8 cellular contexts compared by ENCODE assay signal in genomic region chr1:229254910-229255541, GRCh38. TPM values are rescaled to one million over a fixed set of nuclear protein-coding genes. Genes with fewer than 3 reads are reported as not detected.
DNase-seq lines count a peak whose midpoint lies in the region; ATAC-seq, FAIRE-seq and TF ChIP-seq lines count a peak whose summit lies in the region.

No MANE protein-coding gene starts in this region.

- FAIRE-seq in GM18507 (lab: Jason Lieb, UNC) (peak; percentile 54), small intestine (lab: Jason Lieb, UNC) (no peak)

- ATAC-seq in omental fat pad (ENCODE audit: low FRiP score) (no peak), GM19328 (IDR thresholded peaks at IDR 0.05; ENCODE audit: unreplicated experiment) (no peak)

- WGBS in small intestine, 3 donors: 58 to 72% (median 70%) methylated on average over 1 of the region's 1 CpG

- TF ChIP-seq CTCF in fibroblast of pulmonary artery (IDR thresholded peaks at IDR 0.05; ENCODE audit: low read length, missing control alignments) (peak; percentile 47), omental fat pad (IDR thresholded peaks at IDR 0.05) (no peak)

- H3K4me1 ChIP-seq in small intestine (ENCODE audit: control insufficient read depth in 2 of 2, insufficient read depth in 1 of 2, low read depth in 1 of 2, low read length in 1 of 2): peaks cover 0 to 6% of the 10 kb centered on the region in 2 donors

- H3K9me3 ChIP-seq in small intestine (ENCODE audit: control insufficient read depth, low read depth): no peaks in the 10 kb centered on the region

- H3K4me3 ChIP-seq in fibroblast of pulmonary artery (replicated peaks; ENCODE audit: low read depth, low read length) (no peak overlapping the region), small intestine (ENCODE audit: low read depth in 1 of 2, low read length in 2 of 2) (no peak overlapping the region)

- DNase-seq in CD1c-positive myeloid dendritic cell (ENCODE audit: extremely low spot score) (peak; percentile 23), GM18507 (ENCODE audit: extremely low spot score, insufficient read length, low read depth) (no peak), OCI-M1 (lab: John Stamatoyannopoulos, UW) (peak; percentile 61), fibroblast of pulmonary artery (ENCODE audit: low read depth) (peak; percentile 65), substantia nigra (lab: John Stamatoyannopoulos, UW) (peak in 2 of 49 donors; percentile 13 to 21), omental fat pad (ENCODE audit: low spot score) (no peak), small intestine (no peak)

- H3K27me3 ChIP-seq in small intestine (ENCODE audit: control insufficient read depth in 2 of 2, insufficient read depth in 2 of 2, low read length in 2 of 2): no peaks in the 10 kb centered on the region

- H3K36me3 ChIP-seq in small intestine (ENCODE audit: control insufficient read depth in 2 of 2, insufficient read depth in 2 of 2, low read length in 2 of 2): no peaks in the 10 kb centered on the region

- peak overlapping the region; percentile 31 for H3K27ac ChIP-seq in substantia nigra (ENCODE audit: low read depth, low read length, poor library complexity, severe bottlenecking)
- H3K27ac ChIP-seq in small intestine (ENCODE audit: low read depth in 1 of 2, low read length in 1 of 2): no peak overlapping the region

RNA-seq across cellular contexts. Expression of gene RAB4A, which starts 15.9 kb away (rescaled TPM):
- 10 to 100 TPM; 20.5 to 30.9 (median 30.0) TPM for total RNA-seq in omental fat pad
- polyA plus RNA-seq in small intestine: 10 to 100 TPM; 30.0 to 37.6 (median 31.9) TPM

Comparison
In these comparisons a context has a peak if more than half of its experiments do, and no peak if none do; other contexts are left out.
1. DNase-seq: peak in CD1c-positive myeloid dendritic cell (single experiment), OCI-M1 (single experiment) and fibroblast of pulmonary artery (single experiment); none in GM18507 (single experiment), omental fat pad (single experiment) and small intestine (single experiment).